In genomic region chr15:67882487-67883227, GRCh38 we compare ENCODE assay signal across 1 cellular context.
TF ChIP-seq lines count a peak whose summit lies in the region.

No MANE protein-coding gene starts in this region.

TF ChIP-seq in K562, 482 proteins besides CTCF, POLR2A, EP300 and RAD21 (continued from another document):
- TF ChIP-seq, protein P1, sequence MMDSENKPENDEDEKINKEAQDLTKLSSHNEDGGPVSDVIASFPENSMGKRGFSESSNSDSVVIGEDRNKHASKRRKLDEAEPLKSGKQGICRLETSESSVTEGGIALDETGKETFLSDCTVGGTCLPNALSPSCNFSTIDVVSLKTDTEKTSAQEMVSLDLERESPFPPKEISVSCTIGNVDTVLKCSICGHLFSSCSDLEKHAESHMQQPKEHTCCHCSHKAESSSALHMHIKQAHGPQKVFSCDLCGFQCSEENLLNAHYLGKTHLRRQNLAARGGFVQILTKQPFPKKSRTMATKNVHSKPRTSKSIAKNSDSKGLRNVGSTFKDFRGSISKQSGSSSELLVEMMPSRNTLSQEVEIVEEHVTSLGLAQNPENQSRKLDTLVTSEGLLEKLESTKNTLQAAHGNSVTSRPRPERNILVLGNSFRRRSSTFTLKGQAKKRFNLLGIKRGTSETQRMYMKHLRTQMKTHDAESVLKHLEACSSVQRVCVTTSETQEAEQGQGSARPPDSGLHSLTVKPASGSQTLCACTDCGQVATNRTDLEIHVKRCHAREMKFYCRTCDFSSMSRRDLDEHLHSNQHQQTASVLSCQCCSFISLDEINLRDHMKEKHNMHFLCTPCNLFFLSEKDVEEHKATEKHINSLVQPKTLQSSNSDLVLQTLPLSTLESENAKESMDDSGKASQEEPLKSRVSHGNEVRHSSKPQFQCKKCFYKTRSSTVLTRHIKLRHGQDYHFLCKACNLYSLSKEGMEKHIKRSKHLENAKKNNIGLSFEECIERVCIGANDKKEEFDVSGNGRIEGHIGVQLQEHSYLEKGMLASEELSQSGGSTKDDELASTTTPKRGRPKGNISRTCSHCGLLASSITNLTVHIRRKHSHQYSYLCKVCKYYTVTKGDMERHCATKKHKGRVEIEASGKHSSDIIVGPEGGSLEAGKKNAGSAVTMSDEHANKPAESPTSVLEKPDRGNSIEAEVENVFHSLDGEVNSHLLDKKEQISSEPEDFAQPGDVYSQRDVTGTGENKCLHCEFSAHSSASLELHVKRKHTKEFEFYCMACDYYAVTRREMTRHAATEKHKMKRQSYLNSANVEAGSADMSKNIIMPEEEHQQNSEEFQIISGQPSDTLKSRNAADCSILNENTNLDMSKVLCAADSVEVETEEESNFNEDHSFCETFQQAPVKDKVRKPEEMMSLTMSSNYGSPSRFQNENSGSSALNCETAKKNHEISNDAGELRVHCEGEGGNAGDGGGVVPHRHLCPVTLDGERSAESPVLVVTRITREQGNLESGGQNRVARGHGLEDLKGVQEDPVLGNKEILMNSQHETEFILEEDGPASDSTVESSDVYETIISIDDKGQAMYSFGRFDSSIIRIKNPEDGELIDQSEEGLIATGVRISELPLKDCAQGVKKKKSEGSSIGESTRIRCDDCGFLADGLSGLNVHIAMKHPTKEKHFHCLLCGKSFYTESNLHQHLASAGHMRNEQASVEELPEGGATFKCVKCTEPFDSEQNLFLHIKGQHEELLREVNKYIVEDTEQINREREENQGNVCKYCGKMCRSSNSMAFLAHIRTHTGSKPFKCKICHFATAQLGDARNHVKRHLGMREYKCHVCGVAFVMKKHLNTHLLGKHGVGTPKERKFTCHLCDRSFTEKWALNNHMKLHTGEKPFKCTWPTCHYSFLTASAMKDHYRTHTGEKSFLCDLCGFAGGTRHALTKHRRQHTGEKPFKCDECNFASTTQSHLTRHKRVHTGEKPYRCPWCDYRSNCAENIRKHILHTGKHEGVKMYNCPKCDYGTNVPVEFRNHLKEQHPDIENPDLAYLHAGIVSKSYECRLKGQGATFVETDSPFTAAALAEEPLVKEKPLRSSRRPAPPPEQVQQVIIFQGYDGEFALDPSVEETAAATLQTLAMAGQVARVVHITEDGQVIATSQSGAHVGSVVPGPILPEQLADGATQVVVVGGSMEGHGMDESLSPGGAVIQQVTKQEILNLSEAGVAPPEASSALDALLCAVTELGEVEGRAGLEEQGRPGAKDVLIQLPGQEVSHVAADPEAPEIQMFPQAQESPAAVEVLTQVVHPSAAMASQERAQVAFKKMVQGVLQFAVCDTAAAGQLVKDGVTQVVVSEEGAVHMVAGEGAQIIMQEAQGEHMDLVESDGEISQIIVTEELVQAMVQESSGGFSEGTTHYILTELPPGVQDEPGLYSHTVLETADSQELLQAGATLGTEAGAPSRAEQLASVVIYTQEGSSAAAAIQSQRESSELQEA (IDR thresholded peaks at IDR 0.05; ENCODE audit: low read depth), result no peak
- no peak for TF ChIP-seq CEBPB (tag; IDR thresholded peaks at IDR 0.05)
- TF ChIP-seq ELF4 (CRISPR knock-in tag; IDR thresholded peaks at IDR 0.05), result no peak
- no peak for TF ChIP-seq U2AF2 (optimal IDR thresholded peaks at IDR 0.05; ENCODE audit: low read depth, low read length)
- no peak for TF ChIP-seq ADNP (tag; IDR thresholded peaks at IDR 0.05)
- TF ChIP-seq HSF4 (CRISPR knock-in tag; IDR thresholded peaks at IDR 0.05; ENCODE audit: borderline replicate concordance), result no peak
- TF ChIP-seq SIX5 (IDR thresholded peaks at IDR 0.05; ENCODE audit: borderline replicate concordance in 1 of 2, insufficient read depth in 1 of 2, low read depth in 1 of 2, low read length in 2 of 2), result no peak
- TF ChIP-seq CREM (IDR thresholded peaks at IDR 0.05; ENCODE audit: low read depth), result 0 out of 2 replicates have a peak, but pooled peaks have one; percentile 54
- TF ChIP-seq ZNF830 (CRISPR knock-in tag; IDR thresholded peaks at IDR 0.05), result no peak
- TF ChIP-seq ZNF121 (CRISPR knock-in tag; conservative IDR thresholded peaks at IDR 0.05), result no peak
- no peak for TF ChIP-seq ZBTB7A (IDR thresholded peaks at IDR 0.05; ENCODE audit: borderline replicate concordance, control insufficient read depth, low read depth, low read length)
- no peak for TF ChIP-seq KHSRP (IDR thresholded peaks at IDR 0.05)
- no peak for TF ChIP-seq RFX1 (IDR thresholded peaks at IDR 0.05)
- TF ChIP-seq ARHGAP35 (IDR thresholded peaks at IDR 0.05; ENCODE audit: partially characterized antibody), result no peak
- TF ChIP-seq SMARCB1 (IDR thresholded peaks at IDR 0.05; ENCODE audit: insufficient read length, low read depth), result no peak
